ENCODE assay signal across 27 cellular contexts in genomic region chr10:117477241-117477947, GRCh38.
DNase-seq lines count a peak whose midpoint lies in the region; ATAC-seq and TF ChIP-seq lines count a peak whose summit lies in the region.
"Had no signal": no experiment of that assay in that cellular context is flagged by ENCODE, and none has a peak within 500 bp of the region (broad histone marks: within the 10 kb centered on the region; RNA-seq: fewer than 3 reads in every experiment).

No MANE protein-coding gene starts in this region.

- H3K27me3 Mint-ChIP-seq in endothelial cell (ENCODE audit: unreplicated experiment) (peaks cover 5% of the 10 kb centered on the region), neural progenitor cell (ENCODE audit: insufficient read depth, low read depth) (peaks cover 6% of the 10 kb centered on the region)
- no peaks in the 10 kb centered on the region for H3K27me3 Mint-ChIP-seq in T-helper 2 cell treated with Interferon-gamma antibody and Interleukin-4, amounts not matched to agents 5 μg/mL and 100 μg/mL, for 36 hours (ENCODE audit: low read depth)
- peaks cover 0 to 43% (median 33%) of the 10 kb centered on the region in 5 donors for H3K27me3 Mint-ChIP-seq in naive thymus-derived CD4-positive, alpha-beta T cell

- no peak overlapping the region for H3K4me3 Mint-ChIP-seq in endothelial cell (ENCODE audit: unreplicated experiment)
- H3K4me3 Mint-ChIP-seq in neural progenitor cell: no peak overlapping the region
- no peak overlapping the region for H3K4me3 Mint-ChIP-seq in T-helper 2 cell treated with Interferon-gamma antibody and Interleukin-4, amounts not matched to agents 5 μg/mL and 100 μg/mL, for 36 hours
- H3K4me3 Mint-ChIP-seq in naive thymus-derived CD4-positive, alpha-beta T cell: no peak overlapping the region
- H3K4me3 Mint-ChIP-seq: T-helper 1 cell treated with Interleukin-12 subunit alpha and Interleukin-12 subunit beta and Interleukin-4 antibody, amounts not matched to agents 30 μg/mL and 1 μg/mL, for 36 hours had no signal

- intact Hi-C loops in naive thymus-derived CD4-positive, alpha-beta T cell (cut with micrococcal nuclease): no loop called here

- TF ChIP-seq CTCF in endothelial cell (IDR thresholded peaks at IDR 0.05; ENCODE audit: unreplicated experiment): no peak
- TF ChIP-seq CTCF in neural progenitor cell (IDR thresholded peaks at IDR 0.05): no peak

- no peaks in the 10 kb centered on the region for H3K79me2 ChIP-seq in GM23248 (ENCODE audit: insufficient read depth)
- H3K79me2 ChIP-seq in neural progenitor cell (ENCODE audit: low read depth): no peaks in the 10 kb centered on the region

- H3K36me3 Mint-ChIP-seq in endothelial cell (ENCODE audit: low read depth, unreplicated experiment) (peaks cover 4% of the 10 kb centered on the region), neural progenitor cell (no peaks in the 10 kb centered on the region)
- no peaks in the 10 kb centered on the region for H3K36me3 Mint-ChIP-seq in T-helper 2 cell treated with Interferon-gamma antibody and Interleukin-4, amounts not matched to agents 5 μg/mL and 100 μg/mL, for 36 hours (ENCODE audit: low read depth)
- no peaks in the 10 kb centered on the region for H3K36me3 Mint-ChIP-seq in naive thymus-derived CD4-positive, alpha-beta T cell

- H3K27me3 ChIP-seq in GM23248 (replicated peaks; ENCODE audit: insufficient read depth) (no peaks in the 10 kb centered on the region), neural progenitor cell (no peaks in the 10 kb centered on the region)
- H3K27me3 ChIP-seq in naive thymus-derived CD4-positive, alpha-beta T cell (ENCODE audit: control insufficient read depth in 2 of 2, insufficient read depth in 2 of 2, low read length in 2 of 2): no peaks in the 10 kb centered on the region
- H3K27me3 ChIP-seq: body of pancreas, MG63 had no signal

- DNase-seq in GM23248 (peak; percentile 56), endothelial cell (ENCODE audit: low spot score) (no peak), neural progenitor cell (ENCODE audit: low spot score) (no peak), stromal cell of bone marrow (ENCODE audit: low read depth) (peak; percentile 73), NCI-H1417 treated with DMSO at 0.1 percent for 48 hours (lab: John Stamatoyannopoulos, UW) (no peak), C1 segment of cervical spinal cord (lab: John Stamatoyannopoulos, UW) (no peak)
- DNase-seq in T-helper 2 cell treated with Interferon-gamma antibody and Interleukin-4, amounts not matched to agents 5 μg/mL and 100 μg/mL, for 36 hours (ENCODE audit: low spot score): no peak
- DNase-seq in naive thymus-derived CD4-positive, alpha-beta T cell: no peak
- DNase-seq: activated CD4-positive, alpha-beta T cell treated with anti-CD3 and anti-CD28 coated beads for 4 hours; activated CD8-positive, alpha-beta memory T cell treated with anti-CD3 and anti-CD28 coated beads for 24 hours; activated effector memory CD4-positive, alpha-beta T cell treated with Interleukin-2 at 50 U/mL for 16 hours; body of pancreas; DND-41; dorsolateral prefrontal cortex; NCI-H1105 treated with DMSO at 0.1 percent for 48 hours; NCI-H2081 treated with DMSO at 0.1 percent for 48 hours; NCI-H774; SK-N-SH; stimulated activated CD4-positive, alpha-beta T cell treated with anti-CD3 and anti-CD28 coated beads, Interleukin-12 subunit alpha, Interleukin-12 subunit beta, amount 100 ng/mL, for 4 hours; stimulated activated CD4-positive, alpha-beta T cell treated with anti-CD3 and anti-CD28 coated beads, Interleukin-4, amount 100 ng/mL, for 1 hour; substantia nigra had no signal

- no peaks in the 10 kb centered on the region for H3K9me2 ChIP-seq in GM23248 (ENCODE audit: insufficient read depth)
- H3K9me2 ChIP-seq: SK-N-SH had no signal

- 22 to 36% methylated on average over 2 of the region's 2 CpGs for WGBS in GM23248 (ENCODE audit: low coverage in 1 of 2, low lambda C conversion rate in 2 of 2, missing lambda C conversion rate in 2 of 2), 2 experiments

- H3K27ac ChIP-seq in GM23248: peak overlapping the region; percentile 93
- H3K27ac ChIP-seq in neural progenitor cell: no peak overlapping the region
- H3K27ac ChIP-seq in naive thymus-derived CD4-positive, alpha-beta T cell (ENCODE audit: low read depth, low read length): no peak overlapping the region
- H3K27ac ChIP-seq: body of pancreas, C4-2B, dorsolateral prefrontal cortex, RWPE1 had no signal

- peaks cover 17% of the 10 kb centered on the region for H3K4me1 Mint-ChIP-seq in endothelial cell (ENCODE audit: unreplicated experiment)
- H3K4me1 Mint-ChIP-seq in neural progenitor cell: no peaks in the 10 kb centered on the region
- H3K4me1 Mint-ChIP-seq in T-helper 2 cell treated with Interferon-gamma antibody and Interleukin-4, amounts not matched to agents 5 μg/mL and 100 μg/mL, for 36 hours (ENCODE audit: low read depth): no peaks in the 10 kb centered on the region
- peaks cover 0 to 5% (median 0%) of the 10 kb centered on the region in 7 donors for H3K4me1 Mint-ChIP-seq in naive thymus-derived CD4-positive, alpha-beta T cell

- H3K4me1 ChIP-seq in GM23248 (ENCODE audit: insufficient read depth) (peaks cover 48% of the 10 kb centered on the region), neural progenitor cell (no peaks in the 10 kb centered on the region)
- H3K4me1 ChIP-seq in naive thymus-derived CD4-positive, alpha-beta T cell (ENCODE audit: control insufficient read depth in 2 of 2, insufficient read depth in 2 of 2, low read length in 2 of 2): no peaks in the 10 kb centered on the region
- H3K4me1 ChIP-seq: body of pancreas had no signal

- H3K9ac ChIP-seq in GM23248 (peak overlapping the region; percentile 56), neural progenitor cell (no peak overlapping the region)
- H3K9ac ChIP-seq: SK-N-SH had no signal

- H3K36me3 ChIP-seq in GM23248 (ENCODE audit: low read depth) (no peaks in the 10 kb centered on the region), neural progenitor cell (no peaks in the 10 kb centered on the region)
- no peaks in the 10 kb centered on the region for H3K36me3 ChIP-seq in naive thymus-derived CD4-positive, alpha-beta T cell (ENCODE audit: control insufficient read depth in 2 of 3, insufficient read depth in 3 of 3, low read length in 3 of 3)
- H3K36me3 ChIP-seq: MG63 had no signal

- H3F3A ChIP-seq in GM23248 (ENCODE audit: insufficient read depth) (peaks cover 39% of the 10 kb centered on the region), neural progenitor cell (ENCODE audit: low read depth) (no peaks in the 10 kb centered on the region)

- H3K27ac Mint-ChIP-seq in endothelial cell (ENCODE audit: unreplicated experiment): peak overlapping the region; percentile 59
- H3K27ac Mint-ChIP-seq in neural progenitor cell: peak overlapping the region; percentile 60
- H3K27ac Mint-ChIP-seq in T-helper 2 cell treated with Interferon-gamma antibody and Interleukin-4, amounts not matched to agents 5 μg/mL and 100 μg/mL, for 36 hours: no peak overlapping the region
- no peak overlapping the region for H3K27ac Mint-ChIP-seq in naive thymus-derived CD4-positive, alpha-beta T cell
- H3K27ac Mint-ChIP-seq: T-helper 1 cell treated with Interleukin-12 subunit alpha and Interleukin-12 subunit beta and Interleukin-4 antibody, amounts not matched to agents 30 μg/mL and 1 μg/mL, for 36 hours had no signal

- no peak for ATAC-seq in naive thymus-derived CD4-positive, alpha-beta T cell
- ATAC-seq: body of pancreas had no signal

- POLR2A ChIA-PET in naive thymus-derived CD4-positive, alpha-beta T cell (lab: Charles Lee): no interaction called here

- in situ Hi-C loops in GM23248 (cut with MboI): no loop called here

- CTCF ChIA-PET in naive thymus-derived CD4-positive, alpha-beta T cell (lab: Charles Lee): no interaction called here

- H3K9me3 ChIP-seq in GM23248 (ENCODE audit: low read depth) (no peaks in the 10 kb centered on the region), neural progenitor cell (ENCODE audit: low read depth) (no peaks in the 10 kb centered on the region)
- no peaks in the 10 kb centered on the region for H3K9me3 ChIP-seq in naive thymus-derived CD4-positive, alpha-beta T cell (ENCODE audit: control insufficient read depth in 2 of 3, low read length in 3 of 3)
- H3K9me3 ChIP-seq: body of pancreas, SK-N-SH had no signal

- H2AFZ ChIP-seq in GM23248 (peak overlapping the region; percentile 63; the same call in 1 of the 2 replicates), neural progenitor cell (replicated peaks) (no peak overlapping the region)

- no peaks in the 10 kb centered on the region for H4K20me1 ChIP-seq in GM23248 (ENCODE audit: insufficient read depth)
- H4K20me1 ChIP-seq in neural progenitor cell (ENCODE audit: low read depth): no peaks in the 10 kb centered on the region

- no peak overlapping the region for H3K4me3 ChIP-seq in GM23248
- H3K4me3 ChIP-seq in neural progenitor cell: no peak overlapping the region
- no peak overlapping the region for H3K4me3 ChIP-seq in naive thymus-derived CD4-positive, alpha-beta T cell (ENCODE audit: low read length)
- H3K4me3 ChIP-seq: body of pancreas, dorsolateral prefrontal cortex, K562, lung, MG63 had no signal

- H3K4me2 ChIP-seq in GM23248 (ENCODE audit: unreplicated experiment) (peak overlapping the region; percentile 63), neural progenitor cell (no peak overlapping the region)
- H3K4me2 ChIP-seq: SK-N-SH had no signal

- H3K9me3 Mint-ChIP-seq in endothelial cell (ENCODE audit: unreplicated experiment) (no peaks in the 10 kb centered on the region), neural progenitor cell (no peaks in the 10 kb centered on the region)
- no peaks in the 10 kb centered on the region for H3K9me3 Mint-ChIP-seq in T-helper 2 cell treated with Interferon-gamma antibody and Interleukin-4, amounts not matched to agents 5 μg/mL and 100 μg/mL, for 36 hours
- H3K9me3 Mint-ChIP-seq in naive thymus-derived CD4-positive, alpha-beta T cell: peaks cover 0 to 6% (median 0%) of the 10 kb centered on the region in 11 donors
- H3K9me3 Mint-ChIP-seq: T-helper 1 cell treated with Interleukin-12 subunit alpha and Interleukin-12 subunit beta and Interleukin-4 antibody, amounts not matched to agents 30 μg/mL and 1 μg/mL, for 36 hours had no signal

Comparison
In these comparisons a context has a peak if more than half of its experiments do, and no peak if none do; other contexts are left out.
1. DNase-seq: peak in GM23248 (single experiment) and stromal cell of bone marrow (single experiment); none in endothelial cell (single experiment), neural progenitor cell (single experiment), NCI-H1417 treated with DMSO at 0.1 percent for 48 hours (single experiment), C1 segment of cervical spinal cord (0 of 14), T-helper 2 cell treated with Interferon-gamma antibody and Interleukin-4, amounts not matched to agents 5 μg/mL and 100 μg/mL, for 36 hours (single experiment) and naive thymus-derived CD4-positive, alpha-beta T cell (0 of 9).
2. H3K27ac Mint-ChIP-seq: peak in endothelial cell (single experiment) and neural progenitor cell (single experiment); none in T-helper 2 cell treated with Interferon-gamma antibody and Interleukin-4, amounts not matched to agents 5 μg/mL and 100 μg/mL, for 36 hours (single experiment) and naive thymus-derived CD4-positive, alpha-beta T cell (0 of 9).